Comparison of ENCODE assay signal across 1 cellular context in the genomic region with DNA sequence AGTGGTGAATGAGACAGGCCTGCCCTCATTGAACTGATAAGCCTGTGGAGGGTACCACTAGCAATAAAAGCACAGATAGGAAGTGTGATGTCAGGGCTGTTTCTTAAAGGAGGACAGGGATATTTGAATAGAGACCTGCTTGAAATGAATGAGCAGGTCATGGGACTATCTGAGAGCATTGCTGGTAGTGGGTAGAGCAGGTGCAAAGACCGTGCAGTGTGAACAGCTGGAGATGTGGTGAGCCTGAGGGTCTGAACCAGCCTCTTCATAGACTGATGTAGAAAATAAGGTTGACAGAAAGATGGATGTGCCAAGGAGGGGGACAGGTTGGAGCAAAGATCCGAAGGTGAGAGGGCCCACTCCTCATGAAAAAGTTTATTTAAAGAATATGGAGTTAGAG.
TF ChIP-seq lines count a peak whose summit lies in the region.

No MANE protein-coding gene starts in this region.

TF ChIP-seq in HepG2, 621 proteins besides CTCF, POLR2A, EP300 and RAD21:
- no peak for TF ChIP-seq TAF1 (CRISPR knock-in tag; IDR thresholded peaks at IDR 0.05)
